In genomic region chr19:1446713-1447564, GRCh38 we compare ENCODE assay signal across 1 cellular context.
TF ChIP-seq lines count a peak whose summit lies in the region.

No MANE protein-coding gene starts in this region.

TF ChIP-seq in HepG2, 621 proteins besides CTCF, POLR2A, EP300 and RAD21 (continues in another document):
- TF ChIP-seq RNF2 (conservative IDR thresholded peaks at IDR 0.05; ENCODE audit: low read depth) (no peak), MXD1 (CRISPR knock-in tag; IDR thresholded peaks at IDR 0.05) (peak; percentile 61; the same call in 1 of the 2 replicates), ZNF7 (CRISPR knock-in tag; IDR thresholded peaks at IDR 0.05) (0 out of 2 replicates have a peak, but pooled peaks have one; percentile 11), ZNF577 (CRISPR knock-in tag; IDR thresholded peaks at IDR 0.05; ENCODE audit: borderline replicate concordance, low read depth) (no peak), LRRFIP1 (CRISPR knock-in tag; conservative IDR thresholded peaks at IDR 0.05) (no peak), MNT (IDR thresholded peaks at IDR 0.05) (no peak), ZHX1 (CRISPR knock-in tag; IDR thresholded peaks at IDR 0.05; ENCODE audit: low read depth) (no peak), PPARG (CRISPR knock-in tag; conservative IDR thresholded peaks at IDR 0.05) (no peak), KLF6 (CRISPR knock-in tag; IDR thresholded peaks at IDR 0.05) (peak; percentile 67; the same call in 1 of the 2 replicates), SUZ12 (IDR thresholded peaks at IDR 0.05; ENCODE audit: low read depth, low read length) (no peak), CENPBD1 (CRISPR knock-in tag; IDR thresholded peaks at IDR 0.05; ENCODE audit: borderline replicate concordance, low read depth) (no peak), HOXA3 (CRISPR knock-in tag; IDR thresholded peaks at IDR 0.05) (no peak; the same call in 1 of the 2 replicates), SALL2 (CRISPR knock-in tag; IDR thresholded peaks at IDR 0.05) (no peak), ZNF790 (CRISPR knock-in tag; IDR thresholded peaks at IDR 0.05; ENCODE audit: borderline replicate concordance) (0 out of 2 replicates have a peak, but pooled peaks have one; percentile 32), ZNF788 (CRISPR knock-in tag; IDR thresholded peaks at IDR 0.05; ENCODE audit: borderline replicate concordance) (no peak), IRX3 (CRISPR knock-in tag; IDR thresholded peaks at IDR 0.05; ENCODE audit: borderline replicate concordance, low read depth) (no peak), CREM (IDR thresholded peaks at IDR 0.05) (no peak), CREM (CRISPR knock-in tag; IDR thresholded peaks at IDR 0.05) (no peak), ZNF317 (CRISPR knock-in tag; IDR thresholded peaks at IDR 0.05) (no peak), SETDB1 (CRISPR knock-in tag; IDR thresholded peaks at IDR 0.05; ENCODE audit: borderline replicate concordance) (no peak), ZNF331 (CRISPR knock-in tag; IDR thresholded peaks at IDR 0.05) (0 out of 2 replicates have a peak, but pooled peaks have one; percentile 18), HCFC1 (IDR thresholded peaks at IDR 0.05; ENCODE audit: low read depth, low read length) (no peak), NFE2L1 (CRISPR knock-in tag; IDR thresholded peaks at IDR 0.05; ENCODE audit: borderline replicate concordance) (no peak), THAP11 (CRISPR knock-in tag; IDR thresholded peaks at IDR 0.05) (peak; percentile 40; the same call in 1 of the 2 replicates), ZBTB39 (CRISPR knock-in tag; IDR thresholded peaks at IDR 0.05) (no peak), ZSCAN9 (CRISPR knock-in tag; IDR thresholded peaks at IDR 0.05; ENCODE audit: borderline replicate concordance) (0 out of 2 replicates have a peak, but pooled peaks have one; percentile 45), ZNF232 (CRISPR knock-in tag; IDR thresholded peaks at IDR 0.05; ENCODE audit: borderline replicate concordance) (peak; percentile 71; the same call in 1 of the 2 replicates), TBX2 (CRISPR knock-in tag; IDR thresholded peaks at IDR 0.05; ENCODE audit: borderline replicate concordance) (0 out of 2 replicates have a peak, but pooled peaks have one; percentile 18), ZNF543 (CRISPR knock-in tag; IDR thresholded peaks at IDR 0.05) (no peak), NR2C2 (CRISPR knock-in tag; IDR thresholded peaks at IDR 0.05; ENCODE audit: borderline replicate concordance) (no peak), SALL1 (CRISPR knock-in tag; IDR thresholded peaks at IDR 0.05) (peak; percentile 80), PCBP2 (optimal IDR thresholded peaks at IDR 0.05; ENCODE audit: low read depth, low read length, poor library complexity, severe bottlenecking) (no peak), ZNF318 (CRISPR knock-in tag; IDR thresholded peaks at IDR 0.05) (no peak), ZNF891 (CRISPR knock-in tag; IDR thresholded peaks at IDR 0.05) (no peak), ZNF451 (CRISPR knock-in tag; IDR thresholded peaks at IDR 0.05) (no peak), GTF2F1 (IDR thresholded peaks at IDR 0.05; ENCODE audit: low read length) (no peak), KLF13 (CRISPR knock-in tag; IDR thresholded peaks at IDR 0.05) (no peak), MXD3 (CRISPR knock-in tag; IDR thresholded peaks at IDR 0.05) (peak; percentile 83)
- TF ChIP-seq, protein P1, sequence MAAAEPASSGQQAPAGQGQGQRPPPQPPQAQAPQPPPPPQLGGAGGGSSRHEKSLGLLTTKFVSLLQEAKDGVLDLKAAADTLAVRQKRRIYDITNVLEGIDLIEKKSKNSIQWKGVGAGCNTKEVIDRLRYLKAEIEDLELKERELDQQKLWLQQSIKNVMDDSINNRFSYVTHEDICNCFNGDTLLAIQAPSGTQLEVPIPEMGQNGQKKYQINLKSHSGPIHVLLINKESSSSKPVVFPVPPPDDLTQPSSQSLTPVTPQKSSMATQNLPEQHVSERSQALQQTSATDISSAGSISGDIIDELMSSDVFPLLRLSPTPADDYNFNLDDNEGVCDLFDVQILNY (CRISPR knock-in tag; conservative IDR thresholded peaks at IDR 0.05): 0 out of 2 replicates have a peak, but pooled peaks have one; percentile 21
